Comparison of ENCODE assay signal across 13 cellular contexts in the genomic region with DNA sequence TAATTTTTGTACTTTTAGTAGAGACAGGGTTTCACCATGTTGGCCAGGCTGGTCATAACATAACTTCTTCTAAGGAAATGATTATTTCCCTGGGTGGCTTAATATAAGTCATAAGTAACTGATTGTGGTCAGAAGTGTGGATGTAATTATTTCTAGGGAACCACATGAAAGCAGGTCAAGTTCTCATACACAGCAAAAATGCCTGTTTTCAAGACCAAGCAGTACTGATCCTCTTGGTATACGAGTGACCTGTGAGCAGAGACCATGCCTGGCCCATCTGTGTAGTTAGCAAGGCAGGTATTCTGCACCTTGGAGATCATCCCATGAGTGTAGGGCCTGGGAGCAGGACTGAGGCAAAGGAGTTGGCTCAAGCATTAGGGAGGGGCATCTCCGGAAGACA. TPM values are rescaled to one million over a fixed set of nuclear protein-coding genes. Genes with fewer than 3 reads are reported as not detected.
A peak's percentile ranks its signal among the peaks of the same experiment; 100 is the strongest.
DNase-seq lines count a peak whose midpoint lies in the region; ATAC-seq and TF ChIP-seq lines count a peak whose summit lies in the region.
"Had no signal": no experiment of that assay in that cellular context is flagged by ENCODE, and none has a peak within 500 bp of the region (broad histone marks: within the 10 kb centered on the region; RNA-seq: fewer than 3 reads in every experiment).

No MANE protein-coding gene starts in this region.

- no peaks in the 10 kb centered on the region for H3K79me2 ChIP-seq in neural progenitor cell (ENCODE audit: low read depth)

- peak; percentile 84 for ATAC-seq in GM19035 (IDR thresholded peaks at IDR 0.05; ENCODE audit: unreplicated experiment)
- peak; percentile 90 for ATAC-seq in HG02884 (IDR thresholded peaks at IDR 0.05; ENCODE audit: unreplicated experiment)

- H3F3A ChIP-seq in neural progenitor cell (ENCODE audit: low read depth), result no peaks in the 10 kb centered on the region

- no peak overlapping the region for H3K27ac Mint-ChIP-seq in neural progenitor cell
- H3K27ac Mint-ChIP-seq: T-helper 1 cell treated with Interleukin-12 subunit alpha and Interleukin-12 subunit beta and Interleukin-4 antibody, amounts not matched to agents 30 μg/mL and 1 μg/mL, for 36 hours had no signal

- WGBS in transverse colon (ENCODE audit: low coverage in 1 of 2), 2 donors, result 74 to 80% methylated on average over 1 to 2 of the region's 2 CpGs

- no peak overlapping the region for H3K27ac ChIP-seq in transverse colon
- H3K27ac ChIP-seq in neural progenitor cell, result no peak overlapping the region
- H3K27ac ChIP-seq: esophagus squamous epithelium, neutrophil had no signal

- intact Hi-C loops in transverse colon (cut with DNase I; ENCODE audit: low total_unique reads), result no loop called here

- no peak overlapping the region for H3K9ac ChIP-seq in neural progenitor cell

- no peak overlapping the region for H3K4me3 Mint-ChIP-seq in neural progenitor cell
- H3K4me3 Mint-ChIP-seq: T-helper 1 cell treated with Interleukin-12 subunit alpha and Interleukin-12 subunit beta and Interleukin-4 antibody, amounts not matched to agents 30 μg/mL and 1 μg/mL, for 36 hours had no signal

- no peak for TF ChIP-seq POLR2A in transverse colon (IDR thresholded peaks at IDR 0.05)

- H3K4me3 ChIP-seq in transverse colon (no peak overlapping the region), neural progenitor cell (no peak overlapping the region)
- H3K4me3 ChIP-seq: esophagus squamous epithelium had no signal

- H3K4me2 ChIP-seq in neural progenitor cell, result no peak overlapping the region

- H3K4me1 Mint-ChIP-seq in neural progenitor cell, result no peaks in the 10 kb centered on the region

- no peaks in the 10 kb centered on the region for H3K36me3 Mint-ChIP-seq in neural progenitor cell

- H3K27me3 Mint-ChIP-seq in neural progenitor cell (ENCODE audit: insufficient read depth, low read depth), result no peaks in the 10 kb centered on the region

- DNase-seq in AML-193 (lab: John Stamatoyannopoulos, UW), result peak; percentile 34 to 37
- DNase-seq in KBM-7, result peak; percentile 15
- no peak for DNase-seq in transverse colon
- DNase-seq in foreskin melanocyte, result no peak
- no peak for DNase-seq in neural progenitor cell (ENCODE audit: low spot score)
- no peak for DNase-seq in OCI-M2 (lab: John Stamatoyannopoulos, UW; ENCODE audit: unreplicated experiment)
- DNase-seq: activated CD8-positive, alpha-beta memory T cell treated with anti-CD3 and anti-CD28 coated beads, Interleukin-2, amount 50 U/mL, for 4 hours; esophagus squamous epithelium; HCEC 1CT had no signal

- TF ChIP-seq EP300 in transverse colon (IDR thresholded peaks at IDR 0.05; ENCODE audit: low read depth), result no peak

- in situ Hi-C loops in KBM-7 (cut with MboI; ENCODE audit: low pct_unique_long_range_greater_than_20kb, low sequenced_read_pairs) (no loop called here), transverse colon (cut with MboI; ENCODE audit: low pct_ligation_motif_present in 1 of 4, low pct_unique_long_range_greater_than_20kb in 1 of 4, low sequenced_read_pairs in 3 of 4) (loop anchor here in 2 of 4 donors (25.0 kb wide), 1 partner anchor 268 kb away; no protein-coding TSS in a partner anchor)

- H3K9me3 Mint-ChIP-seq in neural progenitor cell, result no peaks in the 10 kb centered on the region
- H3K9me3 Mint-ChIP-seq: T-helper 1 cell treated with Interleukin-12 subunit alpha and Interleukin-12 subunit beta and Interleukin-4 antibody, amounts not matched to agents 30 μg/mL and 1 μg/mL, for 36 hours had no signal

- no peak for TF ChIP-seq CTCF in transverse colon (IDR thresholded peaks at IDR 0.05)
- TF ChIP-seq CTCF in neural progenitor cell (IDR thresholded peaks at IDR 0.05), result no peak

- H3K36me3 ChIP-seq in transverse colon, result no peaks in the 10 kb centered on the region
- H3K36me3 ChIP-seq in neural progenitor cell, result no peaks in the 10 kb centered on the region
- H3K36me3 ChIP-seq: esophagus squamous epithelium, neutrophil had no signal

- no peaks in the 10 kb centered on the region for H3K4me1 ChIP-seq in transverse colon
- no peaks in the 10 kb centered on the region for H3K4me1 ChIP-seq in neural progenitor cell

- no peaks in the 10 kb centered on the region for H3K9me3 ChIP-seq in transverse colon
- no peaks in the 10 kb centered on the region for H3K9me3 ChIP-seq in neural progenitor cell (ENCODE audit: low read depth)
- H3K9me3 ChIP-seq: esophagus squamous epithelium, neutrophil had no signal

- H2AFZ ChIP-seq in neural progenitor cell (replicated peaks), result no peak overlapping the region

- no peaks in the 10 kb centered on the region for H4K20me1 ChIP-seq in neural progenitor cell (ENCODE audit: low read depth)

- no peaks in the 10 kb centered on the region for H3K27me3 ChIP-seq in transverse colon
- no peaks in the 10 kb centered on the region for H3K27me3 ChIP-seq in neural progenitor cell
- H3K27me3 ChIP-seq: esophagus squamous epithelium, neutrophil had no signal

RNA-seq across cellular contexts. Expression of gene NUCB2, which starts 32.5 kb away (rescaled TPM):
- total RNA-seq in transverse colon (10 to 100 TPM in 2 of 4 donors, 1 to 10 TPM in 2; 5.0 to 28.9 (median 13.4) TPM), neural progenitor cell (ENCODE audit: low replicate concordance) (43.5 and 80.1 TPM in 2 replicates)

RNA-seq across cellular contexts. Expression of gene PIK3C2A, which starts 36.3 kb away (rescaled TPM):
- 100 to 1,000 TPM in 1 of 4 donors, 10 to 100 TPM in 3; 16.1 to 225 (median 47.8) TPM for total RNA-seq in transverse colon
- 68.2 and 104 TPM in 2 replicates for total RNA-seq in neural progenitor cell (ENCODE audit: low replicate concordance)

Comparison
In these comparisons a context has a peak if more than half of its experiments do, and no peak if none do; other contexts are left out.
1. DNase-seq: peak in AML-193 (2 of 2) and KBM-7 (single experiment); none in transverse colon (single experiment), foreskin melanocyte (single experiment), neural progenitor cell (single experiment) and OCI-M2 (single experiment).